ENCODE assay signal across 1 cellular context in the genomic region with DNA sequence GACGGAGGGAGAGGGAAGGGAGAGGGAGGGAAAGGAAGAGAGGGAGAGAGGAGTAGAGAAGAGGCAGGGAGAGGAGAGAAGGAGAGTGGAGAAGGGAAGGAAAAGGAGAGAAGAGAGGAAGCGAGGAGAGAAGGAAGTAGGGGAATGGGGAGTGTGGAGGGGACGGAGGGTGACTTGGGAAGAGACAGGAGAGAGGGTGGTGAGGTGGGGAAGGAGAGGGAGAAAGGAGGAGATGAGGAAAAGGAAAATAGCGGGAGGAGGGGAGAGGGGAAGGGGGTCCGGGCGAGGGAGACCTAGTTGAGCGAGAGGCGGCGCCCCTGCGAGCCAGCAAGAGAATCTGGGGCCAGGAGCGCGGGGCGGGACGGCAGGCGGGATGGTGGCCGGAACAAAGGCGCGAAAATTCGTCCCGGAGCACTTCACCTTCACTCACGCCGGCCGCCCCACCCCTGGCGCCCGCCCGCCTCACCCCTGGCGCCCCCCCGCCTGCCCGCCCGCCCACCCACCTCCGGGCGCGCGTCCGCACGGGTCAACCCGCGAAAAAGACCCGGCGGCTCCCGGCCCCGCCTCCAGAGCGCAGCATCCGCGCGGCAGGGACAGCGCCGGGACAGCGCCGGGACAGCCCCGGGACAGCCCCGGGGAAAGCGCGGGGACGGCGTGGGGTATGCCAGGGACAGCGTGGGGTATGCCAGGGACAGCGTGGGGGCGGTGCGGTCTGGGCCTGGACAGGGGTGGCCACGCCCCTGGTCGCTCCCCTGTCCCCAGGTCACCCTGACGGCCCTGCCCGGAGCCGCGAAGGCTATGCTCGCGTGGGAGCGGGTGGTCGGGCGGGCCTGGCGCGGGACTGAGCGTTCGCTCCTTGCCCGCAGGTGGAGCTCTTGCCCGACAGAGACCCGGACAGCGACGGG.
TF ChIP-seq lines count a peak whose summit lies in the region.

No MANE protein-coding gene starts in this region.

TF ChIP-seq in HepG2, 621 proteins besides CTCF, POLR2A, EP300 and RAD21 (continued from another document and continues in another):
- no peak for TF ChIP-seq CHD2 (IDR thresholded peaks at IDR 0.05; ENCODE audit: low read depth, low read length)
- no peak for TF ChIP-seq TBX2 (CRISPR knock-in tag; IDR thresholded peaks at IDR 0.05; ENCODE audit: borderline replicate concordance)
- no peak for TF ChIP-seq ZNF557 (CRISPR knock-in tag; IDR thresholded peaks at IDR 0.05)
- TF ChIP-seq POLR2G (IDR thresholded peaks at IDR 0.05; ENCODE audit: low read depth, low read length) = no peak
- no peak for TF ChIP-seq ZNF710 (CRISPR knock-in tag; IDR thresholded peaks at IDR 0.05; ENCODE audit: borderline replicate concordance)
- no peak for TF ChIP-seq ZUFSP (CRISPR knock-in tag; IDR thresholded peaks at IDR 0.05; ENCODE audit: borderline replicate concordance)
- no peak for TF ChIP-seq ELF1 (CRISPR knock-in tag; IDR thresholded peaks at IDR 0.05)
- TF ChIP-seq, protein P1, sequence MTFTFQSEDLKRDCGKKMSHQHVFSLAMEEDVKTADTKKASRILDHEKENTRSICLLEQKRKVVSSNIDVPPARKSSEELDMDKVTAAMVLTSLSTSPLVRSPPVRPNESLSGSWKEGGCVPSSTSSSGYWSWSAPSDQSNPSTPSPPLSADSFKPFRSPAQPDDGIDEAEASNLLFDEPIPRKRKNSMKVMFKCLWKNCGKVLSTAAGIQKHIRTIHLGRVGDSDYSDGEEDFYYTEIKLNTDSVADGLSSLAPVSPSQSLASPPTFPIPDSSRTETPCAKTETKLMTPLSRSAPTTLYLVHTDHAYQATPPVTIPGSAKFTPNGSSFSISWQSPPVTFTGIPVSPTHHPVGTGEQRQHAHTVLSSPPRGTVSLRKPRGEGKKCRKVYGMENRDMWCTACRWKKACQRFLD (CRISPR knock-in tag; IDR thresholded peaks at IDR 0.05; ENCODE audit: borderline replicate concordance) = no peak
- TF ChIP-seq, protein P2, sequence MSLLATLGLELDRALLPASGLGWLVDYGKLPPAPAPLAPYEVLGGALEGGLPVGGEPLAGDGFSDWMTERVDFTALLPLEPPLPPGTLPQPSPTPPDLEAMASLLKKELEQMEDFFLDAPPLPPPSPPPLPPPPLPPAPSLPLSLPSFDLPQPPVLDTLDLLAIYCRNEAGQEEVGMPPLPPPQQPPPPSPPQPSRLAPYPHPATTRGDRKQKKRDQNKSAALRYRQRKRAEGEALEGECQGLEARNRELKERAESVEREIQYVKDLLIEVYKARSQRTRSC (CRISPR knock-in tag; IDR thresholded peaks at IDR 0.05; ENCODE audit: low read depth) = no peak
- TF ChIP-seq, protein P3, sequence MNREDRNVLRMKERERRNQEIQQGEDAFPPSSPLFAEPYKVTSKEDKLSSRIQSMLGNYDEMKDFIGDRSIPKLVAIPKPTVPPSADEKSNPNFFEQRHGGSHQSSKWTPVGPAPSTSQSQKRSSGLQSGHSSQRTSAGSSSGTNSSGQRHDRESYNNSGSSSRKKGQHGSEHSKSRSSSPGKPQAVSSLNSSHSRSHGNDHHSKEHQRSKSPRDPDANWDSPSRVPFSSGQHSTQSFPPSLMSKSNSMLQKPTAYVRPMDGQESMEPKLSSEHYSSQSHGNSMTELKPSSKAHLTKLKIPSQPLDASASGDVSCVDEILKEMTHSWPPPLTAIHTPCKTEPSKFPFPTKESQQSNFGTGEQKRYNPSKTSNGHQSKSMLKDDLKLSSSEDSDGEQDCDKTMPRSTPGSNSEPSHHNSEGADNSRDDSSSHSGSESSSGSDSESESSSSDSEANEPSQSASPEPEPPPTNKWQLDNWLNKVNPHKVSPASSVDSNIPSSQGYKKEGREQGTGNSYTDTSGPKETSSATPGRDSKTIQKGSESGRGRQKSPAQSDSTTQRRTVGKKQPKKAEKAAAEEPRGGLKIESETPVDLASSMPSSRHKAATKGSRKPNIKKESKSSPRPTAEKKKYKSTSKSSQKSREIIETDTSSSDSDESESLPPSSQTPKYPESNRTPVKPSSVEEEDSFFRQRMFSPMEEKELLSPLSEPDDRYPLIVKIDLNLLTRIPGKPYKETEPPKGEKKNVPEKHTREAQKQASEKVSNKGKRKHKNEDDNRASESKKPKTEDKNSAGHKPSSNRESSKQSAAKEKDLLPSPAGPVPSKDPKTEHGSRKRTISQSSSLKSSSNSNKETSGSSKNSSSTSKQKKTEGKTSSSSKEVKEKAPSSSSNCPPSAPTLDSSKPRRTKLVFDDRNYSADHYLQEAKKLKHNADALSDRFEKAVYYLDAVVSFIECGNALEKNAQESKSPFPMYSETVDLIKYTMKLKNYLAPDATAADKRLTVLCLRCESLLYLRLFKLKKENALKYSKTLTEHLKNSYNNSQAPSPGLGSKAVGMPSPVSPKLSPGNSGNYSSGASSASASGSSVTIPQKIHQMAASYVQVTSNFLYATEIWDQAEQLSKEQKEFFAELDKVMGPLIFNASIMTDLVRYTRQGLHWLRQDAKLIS (CRISPR knock-in tag; IDR thresholded peaks at IDR 0.05) = no peak
- TF ChIP-seq SAP130 (CRISPR knock-in tag; IDR thresholded peaks at IDR 0.05; ENCODE audit: low read depth) = no peak
- TF ChIP-seq ZFX (CRISPR knock-in tag; IDR thresholded peaks at IDR 0.05; ENCODE audit: low read depth) = no peak
- TF ChIP-seq CENPX (CRISPR knock-in tag; IDR thresholded peaks at IDR 0.05) = no peak
- no peak for TF ChIP-seq ZNF646 (CRISPR knock-in tag; IDR thresholded peaks at IDR 0.05)
- TF ChIP-seq DRAP1 (CRISPR knock-in tag; IDR thresholded peaks at IDR 0.05) = no peak
- TF ChIP-seq GLI4 (CRISPR knock-in tag; IDR thresholded peaks at IDR 0.05; ENCODE audit: borderline replicate concordance) = no peak
- no peak for TF ChIP-seq KLF16 (CRISPR knock-in tag; IDR thresholded peaks at IDR 0.05)
- TF ChIP-seq KLF12 (CRISPR knock-in tag; IDR thresholded peaks at IDR 0.05; ENCODE audit: borderline replicate concordance) = no peak
- TF ChIP-seq ZFP1 (CRISPR knock-in tag; IDR thresholded peaks at IDR 0.05) = no peak
- TF ChIP-seq, protein P4, sequence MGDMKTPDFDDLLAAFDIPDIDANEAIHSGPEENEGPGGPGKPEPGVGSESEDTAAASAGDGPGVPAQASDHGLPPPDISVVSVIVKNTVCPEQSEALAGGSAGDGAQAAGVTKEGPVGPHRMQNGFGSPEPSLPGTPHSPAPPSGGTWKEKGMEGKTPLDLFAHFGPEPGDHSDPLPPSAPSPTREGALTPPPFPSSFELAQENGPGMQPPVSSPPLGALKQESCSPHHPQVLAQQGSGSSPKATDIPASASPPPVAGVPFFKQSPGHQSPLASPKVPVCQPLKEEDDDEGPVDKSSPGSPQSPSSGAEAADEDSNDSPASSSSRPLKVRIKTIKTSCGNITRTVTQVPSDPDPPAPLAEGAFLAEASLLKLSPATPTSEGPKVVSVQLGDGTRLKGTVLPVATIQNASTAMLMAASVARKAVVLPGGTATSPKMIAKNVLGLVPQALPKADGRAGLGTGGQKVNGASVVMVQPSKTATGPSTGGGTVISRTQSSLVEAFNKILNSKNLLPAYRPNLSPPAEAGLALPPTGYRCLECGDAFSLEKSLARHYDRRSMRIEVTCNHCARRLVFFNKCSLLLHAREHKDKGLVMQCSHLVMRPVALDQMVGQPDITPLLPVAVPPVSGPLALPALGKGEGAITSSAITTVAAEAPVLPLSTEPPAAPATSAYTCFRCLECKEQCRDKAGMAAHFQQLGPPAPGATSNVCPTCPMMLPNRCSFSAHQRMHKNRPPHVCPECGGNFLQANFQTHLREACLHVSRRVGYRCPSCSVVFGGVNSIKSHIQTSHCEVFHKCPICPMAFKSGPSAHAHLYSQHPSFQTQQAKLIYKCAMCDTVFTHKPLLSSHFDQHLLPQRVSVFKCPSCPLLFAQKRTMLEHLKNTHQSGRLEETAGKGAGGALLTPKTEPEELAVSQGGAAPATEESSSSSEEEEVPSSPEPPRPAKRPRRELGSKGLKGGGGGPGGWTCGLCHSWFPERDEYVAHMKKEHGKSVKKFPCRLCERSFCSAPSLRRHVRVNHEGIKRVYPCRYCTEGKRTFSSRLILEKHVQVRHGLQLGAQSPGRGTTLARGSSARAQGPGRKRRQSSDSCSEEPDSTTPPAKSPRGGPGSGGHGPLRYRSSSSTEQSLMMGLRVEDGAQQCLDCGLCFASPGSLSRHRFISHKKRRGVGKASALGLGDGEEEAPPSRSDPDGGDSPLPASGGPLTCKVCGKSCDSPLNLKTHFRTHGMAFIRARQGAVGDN (CRISPR knock-in tag; IDR thresholded peaks at IDR 0.05) = peak; percentile 31; the same call in 1 of the 2 replicates
- TF ChIP-seq, protein P5, sequence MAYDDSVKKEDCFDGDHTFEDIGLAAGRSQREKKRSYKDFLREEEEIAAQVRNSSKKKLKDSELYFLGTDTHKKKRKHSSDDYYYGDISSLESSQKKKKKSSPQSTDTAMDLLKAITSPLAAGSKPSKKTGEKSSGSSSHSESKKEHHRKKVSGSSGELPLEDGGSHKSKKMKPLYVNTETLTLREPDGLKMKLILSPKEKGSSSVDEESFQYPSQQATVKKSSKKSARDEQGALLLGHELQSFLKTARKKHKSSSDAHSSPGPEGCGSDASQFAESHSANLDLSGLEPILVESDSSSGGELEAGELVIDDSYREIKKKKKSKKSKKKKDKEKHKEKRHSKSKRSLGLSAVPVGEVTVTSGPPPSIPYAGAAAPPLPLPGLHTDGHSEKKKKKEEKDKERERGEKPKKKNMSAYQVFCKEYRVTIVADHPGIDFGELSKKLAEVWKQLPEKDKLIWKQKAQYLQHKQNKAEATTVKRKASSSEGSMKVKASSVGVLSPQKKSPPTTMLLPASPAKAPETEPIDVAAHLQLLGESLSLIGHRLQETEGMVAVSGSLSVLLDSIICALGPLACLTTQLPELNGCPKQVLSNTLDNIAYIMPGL (CRISPR knock-in tag; IDR thresholded peaks at IDR 0.05; ENCODE audit: borderline replicate concordance in 1 of 2, low read depth in 1 of 2) = no peak
- no peak for TF ChIP-seq AHR (CRISPR knock-in tag; IDR thresholded peaks at IDR 0.05)
